Comparison of ENCODE assay signal across 23 cellular contexts in genomic region chr5:148969291-148969690, GRCh38.
DNase-seq lines count a peak whose midpoint lies in the region; ATAC-seq, FAIRE-seq and TF ChIP-seq lines count a peak whose summit lies in the region.
"Had no signal": no experiment of that assay in that cellular context is flagged by ENCODE, and none has a peak within 500 bp of the region (broad histone marks: within the 10 kb centered on the region; RNA-seq: fewer than 3 reads in every experiment).

No MANE protein-coding gene starts in this region.

- no peaks in the 10 kb centered on the region for H4K20me1 ChIP-seq in PC-9 (ENCODE audit: insufficient read depth)

- intact Hi-C loops in PC-9 (cut with micrococcal nuclease; ENCODE audit: unreplicated experiment), result loop anchor here (5.0 kb wide), 1 partner anchor 158 kb away; no protein-coding TSS in a partner anchor

- 63 to 85% (median 69%) methylated on average over 3 of the region's 3 CpGs for WGBS in small intestine, 3 donors

- H3K9me3 ChIP-seq in PC-9 (ENCODE audit: insufficient read depth, low read depth) (no peaks in the 10 kb centered on the region), small intestine (ENCODE audit: control insufficient read depth, low read depth) (no peaks in the 10 kb centered on the region)
- H3K9me3 ChIP-seq: Peyer's patch, testis had no signal

- FAIRE-seq in small intestine (lab: Jason Lieb, UNC), result no peak
- FAIRE-seq: D721Med, frontal cortex, HTR-8/SVneo had no signal

- H3K27me3 ChIP-seq in PC-9 (ENCODE audit: insufficient read depth, low read depth) (no peaks in the 10 kb centered on the region), small intestine (ENCODE audit: control insufficient read depth in 2 of 2, insufficient read depth in 2 of 2, low read length in 2 of 2) (no peaks in the 10 kb centered on the region)
- H3K27me3 ChIP-seq: Peyer's patch, testis had no signal

- H3K4me1 ChIP-seq in PC-9 (replicated peaks; ENCODE audit: insufficient read depth) (peaks cover 66% of the 10 kb centered on the region), small intestine (ENCODE audit: control insufficient read depth in 2 of 2, insufficient read depth in 1 of 2, low read depth in 1 of 2, low read length in 1 of 2) (peaks cover 0 to 6% of the 10 kb centered on the region in 2 donors)
- H3K4me1 ChIP-seq: testis had no signal

- CTCF ChIA-PET in PC-9 (lab: Charles Lee), result interaction anchor here (1.1 kb wide), 1 partner anchor 238 kb away, joined by 3 read pairs; no protein-coding TSS in a partner anchor

- ATAC-seq in GM21360 (IDR thresholded peaks at IDR 0.05; ENCODE audit: unreplicated experiment), result no peak
- ATAC-seq in HG03457 (IDR thresholded peaks at IDR 0.05; ENCODE audit: unreplicated experiment), result no peak
- ATAC-seq: activated CD8-positive, alpha-beta T cell treated with anti-CD3 and anti-CD28 coated beads for 36 hours; activated T-cell treated with anti-CD3 and anti-CD28 coated beads, Interleukin-2, amount 50 U/mL, for 72 hours; natural killer cell treated with Interleukin-12 subunit alpha and Interleukin-12 subunit beta and Interleukin-15 and Interleukin-18, amount 100 ng/mL, for 72 hours; T-cell had no signal

- H3K36me3 ChIP-seq in PC-9 (ENCODE audit: low read depth), result no peaks in the 10 kb centered on the region
- no peaks in the 10 kb centered on the region for H3K36me3 ChIP-seq in small intestine (ENCODE audit: control insufficient read depth in 2 of 2, insufficient read depth in 2 of 2, low read length in 2 of 2)
- H3K36me3 ChIP-seq: Peyer's patch had no signal

- POLR2A ChIA-PET in PC-9 (lab: Charles Lee; ENCODE audit: unreplicated experiment), result interaction anchor here (0.6 kb wide), 1 partner anchor 55 kb away, joined by 7 read pairs; no protein-coding TSS in a partner anchor

- no peak overlapping the region for H2AFZ ChIP-seq in PC-9

- H3K27ac ChIP-seq in PC-9 (no peak overlapping the region), small intestine (ENCODE audit: low read depth in 1 of 2, low read length in 1 of 2) (no peak overlapping the region)
- H3K27ac ChIP-seq: Peyer's patch, testis had no signal

- BruUV-seq in PC-9 (replicated peaks; lab: Mats Ljungman, UMichigan), result no TSS peak

- no peak; the same call in 1 of the 2 replicates for TF ChIP-seq CTCF in PC-9 (conservative IDR thresholded peaks at IDR 0.05)
- TF ChIP-seq CTCF in epithelial cell of proximal tubule (conservative IDR thresholded peaks at IDR 0.05; ENCODE audit: low read depth, low read length), result peak; percentile 21

- peak; percentile 57 for DNase-seq in EH (ENCODE audit: low read depth)
- peak in 1 of 2 experiments; percentile 34 for DNase-seq in PC-9
- DNase-seq in epithelial cell of proximal tubule (ENCODE audit: low read depth), result no peak
- DNase-seq in retina, result peak; percentile 30
- DNase-seq in stimulated activated CD4-positive, alpha-beta T cell treated with anti-CD3 and anti-CD28 coated beads, Interleukin-1b, Interleukin-23, amount 100 ng/mL, for 48 hours, result no peak
- DNase-seq in small intestine, result no peak
- DNase-seq: activated CD8-positive, alpha-beta T cell treated with anti-CD3 and anti-CD28 coated beads for 36 hours; activated T-cell treated with anti-CD3 and anti-CD28 coated beads, Interleukin-2, amount 50 U/mL, for 72 hours; GOT3; MM.1S; NCI-H187; NCI-H510A; Peyer's patch; stimulated activated CD4-positive, alpha-beta T cell treated with anti-CD3 and anti-CD28 coated beads, Interleukin-2, amount 100 ng/mL, for 48 hours; T-cell; testis had no signal

- H3F3A ChIP-seq in PC-9 (ENCODE audit: insufficient read depth, low read depth), result peaks cover 51% of the 10 kb centered on the region

- H3K4me3 ChIP-seq in PC-9, result no peak overlapping the region
- no peak overlapping the region for H3K4me3 ChIP-seq in epithelial cell of proximal tubule (ENCODE audit: low read depth, low read length)
- no peak overlapping the region for H3K4me3 ChIP-seq in small intestine (ENCODE audit: low read depth in 1 of 2, low read length in 2 of 2)
- H3K4me3 ChIP-seq: lung, Peyer's patch, testis had no signal

- H3K79me2 ChIP-seq in PC-9 (ENCODE audit: low read depth), result no peaks in the 10 kb centered on the region

- H3K4me2 ChIP-seq in PC-9, result 0 out of 2 replicates have a peak overlapping the region, but pooled peaks have one; percentile 2

- H3K9me2 ChIP-seq in PC-9 (ENCODE audit: insufficient read depth), result no peaks in the 10 kb centered on the region

Comparison
In these comparisons a context has a peak if more than half of its experiments do, and no peak if none do; other contexts are left out.
1. DNase-seq: peak in EH (single experiment) and retina (single experiment); none in epithelial cell of proximal tubule (single experiment), stimulated activated CD4-positive, alpha-beta T cell treated with anti-CD3 and anti-CD28 coated beads, Interleukin-1b, Interleukin-23, amount 100 ng/mL, for 48 hours (single experiment) and small intestine (single experiment).